In genomic region chr15:95286316-95286880, GRCh38 we compare ENCODE assay signal across 1 cellular context.
TF ChIP-seq lines count a peak whose summit lies in the region.

No MANE protein-coding gene starts in this region.

TF ChIP-seq in GM23338, 12 proteins besides CTCF, POLR2A, EP300 and RAD21:
- TF ChIP-seq EZH2phosphoT487 (IDR thresholded peaks at IDR 0.05; ENCODE audit: unreplicated experiment) (no peak), STAT1 (IDR thresholded peaks at IDR 0.05; ENCODE audit: unreplicated experiment) (no peak), POLR2AphosphoS5 (IDR thresholded peaks at IDR 0.05; ENCODE audit: low read depth) (no peak), ZNF331 (CRISPR knock-in tag; IDR thresholded peaks at IDR 0.05; ENCODE audit: low read depth) (no peak), EZH2 (IDR thresholded peaks at IDR 0.05; ENCODE audit: low read depth, unreplicated experiment) (no peak), NANOG (IDR thresholded peaks at IDR 0.05; ENCODE audit: borderline replicate concordance) (no peak), ZNF114 (CRISPR knock-in tag; IDR thresholded peaks at IDR 0.05) (no peak), REST (IDR thresholded peaks at IDR 0.05; ENCODE audit: unreplicated experiment) (no peak), CREB1 (CRISPR knock-in tag; IDR thresholded peaks at IDR 0.05; ENCODE audit: low read depth) (no peak), JUNB (IDR thresholded peaks at IDR 0.05; ENCODE audit: unreplicated experiment) (no peak)
- TF ChIP-seq, protein P1, sequence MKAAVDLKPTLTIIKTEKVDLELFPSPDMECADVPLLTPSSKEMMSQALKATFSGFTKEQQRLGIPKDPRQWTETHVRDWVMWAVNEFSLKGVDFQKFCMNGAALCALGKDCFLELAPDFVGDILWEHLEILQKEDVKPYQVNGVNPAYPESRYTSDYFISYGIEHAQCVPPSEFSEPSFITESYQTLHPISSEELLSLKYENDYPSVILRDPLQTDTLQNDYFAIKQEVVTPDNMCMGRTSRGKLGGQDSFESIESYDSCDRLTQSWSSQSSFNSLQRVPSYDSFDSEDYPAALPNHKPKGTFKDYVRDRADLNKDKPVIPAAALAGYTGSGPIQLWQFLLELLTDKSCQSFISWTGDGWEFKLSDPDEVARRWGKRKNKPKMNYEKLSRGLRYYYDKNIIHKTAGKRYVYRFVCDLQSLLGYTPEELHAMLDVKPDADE (IDR thresholded peaks at IDR 0.05): no peak
- TF ChIP-seq, protein P2, sequence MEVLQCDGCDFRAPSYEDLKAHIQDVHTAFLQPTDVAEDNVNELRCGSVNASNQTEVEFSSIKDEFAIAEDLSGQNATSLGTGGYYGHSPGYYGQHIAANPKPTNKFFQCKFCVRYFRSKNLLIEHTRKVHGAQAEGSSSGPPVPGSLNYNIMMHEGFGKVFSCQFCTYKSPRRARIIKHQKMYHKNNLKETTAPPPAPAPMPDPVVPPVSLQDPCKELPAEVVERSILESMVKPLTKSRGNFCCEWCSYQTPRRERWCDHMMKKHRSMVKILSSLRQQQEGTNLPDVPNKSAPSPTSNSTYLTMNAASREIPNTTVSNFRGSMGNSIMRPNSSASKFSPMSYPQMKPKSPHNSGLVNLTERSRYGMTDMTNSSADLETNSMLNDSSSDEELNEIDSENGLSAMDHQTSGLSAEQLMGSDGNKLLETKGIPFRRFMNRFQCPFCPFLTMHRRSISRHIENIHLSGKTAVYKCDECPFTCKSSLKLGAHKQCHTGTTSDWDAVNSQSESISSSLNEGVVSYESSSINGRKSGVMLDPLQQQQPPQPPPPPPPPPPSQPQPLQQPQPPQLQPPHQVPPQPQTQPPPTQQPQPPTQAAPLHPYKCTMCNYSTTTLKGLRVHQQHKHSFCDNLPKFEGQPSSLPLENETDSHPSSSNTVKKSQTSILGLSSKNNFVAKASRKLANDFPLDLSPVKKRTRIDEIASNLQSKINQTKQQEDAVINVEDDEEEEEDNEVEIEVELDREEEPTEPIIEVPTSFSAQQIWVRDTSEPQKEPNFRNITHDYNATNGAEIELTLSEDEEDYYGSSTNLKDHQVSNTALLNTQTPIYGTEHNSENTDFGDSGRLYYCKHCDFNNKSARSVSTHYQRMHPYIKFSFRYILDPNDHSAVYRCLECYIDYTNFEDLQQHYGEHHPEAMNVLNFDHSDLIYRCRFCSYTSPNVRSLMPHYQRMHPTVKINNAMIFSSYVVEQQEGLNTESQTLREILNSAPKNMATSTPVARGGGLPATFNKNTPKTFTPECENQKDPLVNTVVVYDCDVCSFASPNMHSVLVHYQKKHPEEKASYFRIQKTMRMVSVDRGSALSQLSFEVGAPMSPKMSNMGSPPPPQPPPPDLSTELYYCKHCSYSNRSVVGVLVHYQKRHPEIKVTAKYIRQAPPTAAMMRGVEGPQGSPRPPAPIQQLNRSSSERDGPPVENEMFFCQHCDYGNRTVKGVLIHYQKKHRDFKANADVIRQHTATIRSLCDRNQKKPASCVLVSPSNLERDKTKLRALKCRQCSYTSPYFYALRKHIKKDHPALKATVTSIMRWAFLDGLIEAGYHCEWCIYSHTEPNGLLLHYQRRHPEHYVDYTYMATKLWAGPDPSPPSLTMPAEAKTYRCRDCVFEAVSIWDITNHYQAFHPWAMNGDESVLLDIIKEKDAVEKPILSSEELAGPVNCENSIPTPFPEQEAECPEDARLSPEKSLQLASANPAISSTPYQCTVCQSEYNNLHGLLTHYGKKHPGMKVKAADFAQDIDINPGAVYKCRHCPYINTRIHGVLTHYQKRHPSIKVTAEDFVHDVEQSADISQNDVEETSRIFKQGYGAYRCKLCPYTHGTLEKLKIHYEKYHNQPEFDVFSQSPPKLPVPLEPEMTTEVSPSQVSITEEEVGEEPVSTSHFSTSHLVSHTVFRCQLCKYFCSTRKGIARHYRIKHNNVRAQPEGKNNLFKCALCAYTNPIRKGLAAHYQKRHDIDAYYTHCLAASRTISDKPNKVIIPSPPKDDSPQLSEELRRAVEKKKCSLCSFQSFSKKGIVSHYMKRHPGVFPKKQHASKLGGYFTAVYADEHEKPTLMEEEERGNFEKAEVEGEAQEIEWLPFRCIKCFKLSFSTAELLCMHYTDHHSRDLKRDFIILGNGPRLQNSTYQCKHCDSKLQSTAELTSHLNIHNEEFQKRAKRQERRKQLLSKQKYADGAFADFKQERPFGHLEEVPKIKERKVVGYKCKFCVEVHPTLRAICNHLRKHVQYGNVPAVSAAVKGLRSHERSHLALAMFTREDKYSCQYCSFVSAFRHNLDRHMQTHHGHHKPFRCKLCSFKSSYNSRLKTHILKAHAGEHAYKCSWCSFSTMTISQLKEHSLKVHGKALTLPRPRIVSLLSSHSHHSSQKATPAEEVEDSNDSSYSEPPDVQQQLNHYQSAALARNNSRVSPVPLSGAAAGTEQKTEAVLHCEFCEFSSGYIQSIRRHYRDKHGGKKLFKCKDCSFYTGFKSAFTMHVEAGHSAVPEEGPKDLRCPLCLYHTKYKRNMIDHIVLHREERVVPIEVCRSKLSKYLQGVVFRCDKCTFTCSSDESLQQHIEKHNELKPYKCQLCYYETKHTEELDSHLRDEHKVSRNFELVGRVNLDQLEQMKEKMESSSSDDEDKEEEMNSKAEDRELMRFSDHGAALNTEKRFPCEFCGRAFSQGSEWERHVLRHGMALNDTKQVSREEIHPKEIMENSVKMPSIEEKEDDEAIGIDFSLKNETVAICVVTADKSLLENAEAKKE (CRISPR knock-in tag; IDR thresholded peaks at IDR 0.05): no peak
